ENCODE assay signal across 35 cellular contexts in genomic region chr3:192607798-192608197, GRCh38.
"Had no signal": no experiment of that assay in that cellular context is flagged by ENCODE, and none has a peak within 500 bp of the region (broad histone marks: within the 10 kb centered on the region; RNA-seq: fewer than 3 reads in every experiment).

No MANE protein-coding gene starts in this region.

- H3K9me3 ChIP-seq: MG63 had no signal

- H3K36me3 ChIP-seq: MG63 had no signal

- H3K4me3 ChIP-seq: MG63 had no signal

- DNase-seq: Karpas-422, Kasumi-1, MG63, MM.1S, MV-4-11, NCI-H1048, NCI-H1092, NCI-H1092 treated with DMSO at 0.1 percent for 48 hours, NCI-H1105, NCI-H1105 treated with DMSO at 0.1 percent for 48 hours, NCI-H1417, NCI-H1417 treated with DMSO at 0.1 percent for 48 hours, NCI-H1436, NCI-H1436 treated with DMSO at 0.1 percent for 48 hours, NCI-H146, NCI-H1694, NCI-H1694 treated with DMSO at 0.1 percent for 48 hours, NCI-H187, NCI-H187 treated with DMSO at 0.1 percent for 48 hours, NCI-H1930, NCI-H2029, NCI-H2029 treated with DMSO at 0.1 percent for 48 hours, NCI-H2081, NCI-H2081 treated with DMSO at 0.1 percent for 48 hours, NCI-H2107, NCI-H2171, NCI-H2171 treated with DMSO at 0.1 percent for 48 hours, NCI-H2227 treated with DMSO at 0.1 percent for 48 hours, NCI-H226, NCI-H345, NCI-H446, NCI-H446 treated with DMSO at 0.1 percent for 48 hours, NCI-H510A, NCI-H510A treated with DMSO at 0.1 percent for 48 hours, NCI-H524 had no signal
